ENCODE assay signal across 1 cellular context in genomic region chr14:86777950-86778602, GRCh38.
TF ChIP-seq lines count a peak whose summit lies in the region.

No MANE protein-coding gene starts in this region.

TF ChIP-seq in WTC11, 78 proteins besides CTCF, POLR2A, EP300 and RAD21 (continued from another document):
- TF ChIP-seq ARID4B (CRISPR knock-in tag; IDR thresholded peaks at IDR 0.05; ENCODE audit: borderline replicate concordance) = no peak
